18 cellular contexts compared by ENCODE assay signal in genomic region chr1:85448358-85448757, GRCh38. TPM values are rescaled to one million over a fixed set of nuclear protein-coding genes. Genes with fewer than 3 reads are reported as not detected.
DNase-seq lines count a peak whose midpoint lies in the region; ATAC-seq, FAIRE-seq and TF ChIP-seq lines count a peak whose summit lies in the region.
"Had no signal": no experiment of that assay in that cellular context is flagged by ENCODE, and none has a peak within 500 bp of the region (broad histone marks: within the 10 kb centered on the region; RNA-seq: fewer than 3 reads in every experiment).

No MANE protein-coding gene starts in this region.

- no peaks in the 10 kb centered on the region for H3K9me3 Mint-ChIP-seq in astrocyte (ENCODE audit: unreplicated experiment)
- H3K9me3 Mint-ChIP-seq: stimulated activated naive CD8-positive, alpha-beta T cell treated with anti-CD3 and anti-CD28 coated beads, Interleukin-15, Interleukin-2, amounts not matched to agents 100 ng/mL and 50 ng/mL, for 24 hours had no signal

- peaks cover 17% of the 10 kb centered on the region; the same call in 1 of the 2 replicates for H3K36me3 ChIP-seq in GM23248 (ENCODE audit: low read depth)
- peaks cover 13% of the 10 kb centered on the region for H3K36me3 ChIP-seq in astrocyte (ENCODE audit: insufficient read depth, low read length)
- H3K36me3 ChIP-seq in heart right ventricle, result no peaks in the 10 kb centered on the region
- no peaks in the 10 kb centered on the region for H3K36me3 ChIP-seq in skeletal muscle tissue (ENCODE audit: control insufficient read depth in 3 of 3, insufficient read depth in 3 of 3, low read length in 3 of 3)
- H3K36me3 ChIP-seq: vagina had no signal

- no peaks in the 10 kb centered on the region for H3K27me3 Mint-ChIP-seq in astrocyte (ENCODE audit: low read depth, unreplicated experiment)
- H3K27me3 Mint-ChIP-seq: stimulated activated naive CD8-positive, alpha-beta T cell treated with anti-CD3 and anti-CD28 coated beads, Interleukin-15, Interleukin-2, amounts not matched to agents 100 ng/mL and 50 ng/mL, for 24 hours had no signal

- H3K9me3 ChIP-seq in GM23248 (ENCODE audit: low read depth) (no peaks in the 10 kb centered on the region), astrocyte (ENCODE audit: insufficient read depth, low read depth, low read length) (no peaks in the 10 kb centered on the region), heart right ventricle (no peaks in the 10 kb centered on the region), skeletal muscle tissue (ENCODE audit: control insufficient read depth in 3 of 3, low read length in 3 of 3) (no peaks in the 10 kb centered on the region)
- H3K9me3 ChIP-seq: vagina had no signal

- DNase-seq in GM23248, result peak; percentile 77
- peak; percentile 53 for DNase-seq in astrocyte (ENCODE audit: low read depth)
- no peak for DNase-seq in heart right ventricle
- DNase-seq in stimulated activated naive CD4-positive, alpha-beta T cell (lab: John Stamatoyannopoulos, UW), result no peak
- no peak for DNase-seq in DMS79 treated with DMSO at 0.1 percent for 48 hours (lab: John Stamatoyannopoulos, UW)
- DNase-seq: activated CD8-positive, alpha-beta T cell treated with anti-CD3 and anti-CD28 coated beads, Interleukin-2, amount 10 ng/mL, durations not matched to agents 7 days and 5 days; amygdala; dorsolateral prefrontal cortex; immature natural killer cell; NCI-H187 treated with DMSO at 0.1 percent for 48 hours had no signal

- intact Hi-C loops in heart right ventricle (cut with DNase I), result no loop called here

- H3K27ac ChIP-seq in GM23248, result peak overlapping the region; percentile 85
- no peak overlapping the region for H3K27ac ChIP-seq in astrocyte (ENCODE audit: low read depth, low read length)
- H3K27ac ChIP-seq in heart right ventricle, result peak overlapping the region in 7 of 10 donors; percentile 38 to 80 (median 49)
- H3K27ac ChIP-seq in skeletal muscle tissue (ENCODE audit: low read depth, low read length), result peak overlapping the region; percentile 57
- H3K27ac ChIP-seq: vagina had no signal

- no peak overlapping the region for H3K4me3 Mint-ChIP-seq in astrocyte (ENCODE audit: unreplicated experiment)
- H3K4me3 Mint-ChIP-seq: activated CD8-positive, alpha-beta T cell treated with anti-CD3 and anti-CD28 coated beads, Interleukin-2, amount 10 ng/mL, durations not matched to agents 7 days and 5 days; CD14-positive monocyte; immature natural killer cell; stimulated activated naive CD8-positive, alpha-beta T cell treated with anti-CD3 and anti-CD28 coated beads, Interleukin-15, Interleukin-2, amounts not matched to agents 100 ng/mL and 50 ng/mL, for 24 hours had no signal

- H3K4me3 ChIP-seq in GM23248, result peak overlapping the region; percentile 8; the same call in 1 of the 2 replicates
- H3K4me3 ChIP-seq in astrocyte (ENCODE audit: insufficient read depth, low read depth, low read length), result peak overlapping the region; percentile 5
- H3K4me3 ChIP-seq in heart right ventricle, result no peak overlapping the region
- no peak overlapping the region for H3K4me3 ChIP-seq in skeletal muscle tissue (ENCODE audit: low read length in 3 of 3)
- H3K4me3 ChIP-seq: dorsolateral prefrontal cortex, vagina had no signal

- in situ Hi-C loops in GM23248 (cut with MboI), result no loop called here

- H3K27me3 ChIP-seq in GM23248 (replicated peaks; ENCODE audit: insufficient read depth) (no peaks in the 10 kb centered on the region), astrocyte (ENCODE audit: insufficient read depth, low read length) (no peaks in the 10 kb centered on the region), heart right ventricle (no peaks in the 10 kb centered on the region), skeletal muscle tissue (ENCODE audit: control insufficient read depth in 3 of 3, insufficient read depth in 3 of 3, low read length in 3 of 3) (no peaks in the 10 kb centered on the region)
- H3K27me3 ChIP-seq: dorsolateral prefrontal cortex, vagina had no signal

- H3K79me2 ChIP-seq in GM23248 (ENCODE audit: insufficient read depth) (peaks cover 96% of the 10 kb centered on the region), astrocyte (ENCODE audit: insufficient read depth, low read length) (peaks cover 93% of the 10 kb centered on the region)

- H3K4me2 ChIP-seq in GM23248 (ENCODE audit: unreplicated experiment), result peak overlapping the region; percentile 55
- H3K4me2 ChIP-seq in astrocyte (ENCODE audit: low read length), result peak overlapping the region; percentile 47

- ATAC-seq in heart right ventricle, result peak in 7 of 8 donors; percentile 46 to 91 (median 78)
- ATAC-seq in GM18858 (IDR thresholded peaks at IDR 0.05; ENCODE audit: unreplicated experiment), result no peak
- ATAC-seq: activated CD8-positive, alpha-beta T cell treated with anti-CD3 and anti-CD28 coated beads, Interleukin-2, amount 10 ng/mL, durations not matched to agents 7 days and 5 days had no signal

- H2AFZ ChIP-seq in GM23248 (no peak overlapping the region), astrocyte (ENCODE audit: low read depth, low read length) (no peak overlapping the region)

- H3K36me3 Mint-ChIP-seq in astrocyte (ENCODE audit: low read depth, unreplicated experiment), result peaks cover 13% of the 10 kb centered on the region
- H3K36me3 Mint-ChIP-seq: CD14-positive monocyte, immature natural killer cell had no signal

- H4K20me1 ChIP-seq in GM23248 (ENCODE audit: insufficient read depth), result no peaks in the 10 kb centered on the region
- peaks cover 71% of the 10 kb centered on the region for H4K20me1 ChIP-seq in astrocyte (ENCODE audit: insufficient read depth, low read length)

- no peak overlapping the region for H3K9ac ChIP-seq in GM23248
- no peak overlapping the region for H3K9ac ChIP-seq in astrocyte (ENCODE audit: low read length)
- no peak overlapping the region for H3K9ac ChIP-seq in skeletal muscle tissue (ENCODE audit: low read depth in 1 of 3, low read length in 3 of 3)

- no peak for FAIRE-seq in astrocyte (lab: Jason Lieb, UNC)
- FAIRE-seq: frontal cortex, GM12891 had no signal

- H3K4me1 ChIP-seq in GM23248 (ENCODE audit: insufficient read depth) (peaks cover 80% of the 10 kb centered on the region), astrocyte (ENCODE audit: insufficient read depth, low read length) (peaks cover 34% of the 10 kb centered on the region), heart right ventricle (peaks cover 5 to 36% (median 24%) of the 10 kb centered on the region in 9 donors), skeletal muscle tissue (ENCODE audit: control insufficient read depth in 3 of 3, insufficient read depth in 3 of 3, low read length in 3 of 3) (peaks cover 21 to 35% (median 28%) of the 10 kb centered on the region in 3 donors)
- H3K4me1 ChIP-seq: vagina had no signal

- peaks cover 94% of the 10 kb centered on the region for H3F3A ChIP-seq in GM23248 (ENCODE audit: insufficient read depth)

- H3K9me2 ChIP-seq in GM23248 (ENCODE audit: insufficient read depth), result no peaks in the 10 kb centered on the region

- 2% methylated on average over 2 of the region's 2 CpGs for WGBS in GM23248 (ENCODE audit: low coverage in 1 of 2, low lambda C conversion rate in 2 of 2, missing lambda C conversion rate in 2 of 2), 2 experiments
- 51 to 52% methylated on average over 2 of the region's 2 CpGs for WGBS in heart right ventricle, 2 donors

- H3K27ac Mint-ChIP-seq in astrocyte (ENCODE audit: unreplicated experiment), result no peak overlapping the region
- H3K27ac Mint-ChIP-seq: activated CD8-positive, alpha-beta T cell treated with anti-CD3 and anti-CD28 coated beads, Interleukin-2, amount 10 ng/mL, durations not matched to agents 7 days and 5 days; CD14-positive monocyte; immature natural killer cell; stimulated activated naive CD8-positive, alpha-beta T cell treated with anti-CD3 and anti-CD28 coated beads, Interleukin-15, Interleukin-2, amounts not matched to agents 100 ng/mL and 50 ng/mL, for 24 hours had no signal

- TF ChIP-seq CTCF in astrocyte (IDR thresholded peaks at IDR 0.05; ENCODE audit: insufficient read depth, low read depth, low read length) (no peak), heart right ventricle (IDR thresholded peaks at IDR 0.05) (no peak)

- H3K4me1 Mint-ChIP-seq in astrocyte (ENCODE audit: low read depth, unreplicated experiment), result peaks cover 39% of the 10 kb centered on the region
- H3K4me1 Mint-ChIP-seq: CD14-positive monocyte, immature natural killer cell had no signal

RNA-seq across cellular contexts. Expression of gene DDAH1, which starts 16.6 kb away (rescaled TPM):
- total RNA-seq in GM23248 (2014; rRNA removed; shearing (Covaris generic)), result 162 and 168 TPM in 2 replicates
- 234 and 238 TPM in 2 replicates for polyA plus RNA-seq in GM23248 (2016; fragmentation: Nextera tagmentation; extraction: Ambion mirVana)
- 76.7 and 112 TPM in 2 replicates for total RNA-seq in astrocyte
- 10 to 100 TPM in 7 of 10 donors, 1 to 10 TPM in 3; 5.4 to 29.0 (median 19.0) TPM for total RNA-seq in heart right ventricle
- polyA plus RNA-seq in heart right ventricle, result 10 to 100 TPM in 1 of 2 donors, 1 to 10 TPM in 1; 2.7 to 11.0 TPM
- total RNA-seq in skeletal muscle tissue, result 12.0 TPM
- total RNA-seq: OCI-LY7 had no signal
- polyA plus RNA-seq: CD14-positive monocyte, immature natural killer cell had no signal

Comparison
In these comparisons a context has a peak if more than half of its experiments do, and no peak if none do; other contexts are left out.
1. DNase-seq: peak in GM23248 (single experiment) and astrocyte (single experiment); none in heart right ventricle (0 of 2), stimulated activated naive CD4-positive, alpha-beta T cell (0 of 6) and DMS79 treated with DMSO at 0.1 percent for 48 hours (single experiment).
2. H3K4me3 ChIP-seq: peak in GM23248 (single experiment) and astrocyte (single experiment); none in heart right ventricle (0 of 10) and skeletal muscle tissue (0 of 3).